In genomic region chr2:120873958-120874357, GRCh38 we compare ENCODE assay signal across 15 cellular contexts.
"Had no signal": no experiment of that assay in that cellular context is flagged by ENCODE, and none has a peak within 500 bp of the region (broad histone marks: within the 10 kb centered on the region; RNA-seq: fewer than 3 reads in every experiment).

No MANE protein-coding gene starts in this region.

- H3K36me3 Mint-ChIP-seq: natural killer cell had no signal

- H3K9me3 Mint-ChIP-seq: activated CD8-positive, alpha-beta T cell treated with anti-CD3 and anti-CD28 coated beads for 36 hours; activated naive CD4-positive, alpha-beta T cell treated with anti-CD3 and anti-CD28 coated beads for 36 hours; activated T-cell treated with anti-CD3 and anti-CD28 coated beads, Interleukin-2, amount 50 U/mL, for 24 hours; activated T-helper 2 cell treated with anti-CD3 and anti-CD28 coated beads, Interferon-gamma antibody, Interleukin-2, Interleukin-4, amounts not matched to agents 10 μg/mL and 5 μg/mL and 100 μg/mL, durations not matched to agents 14 hours and 24 hours and 36 hours; effector memory CD8-positive, alpha-beta T cell; natural killer cell had no signal

- H3K27me3 ChIP-seq: vagina had no signal

- H3K4me3 ChIP-seq: transverse colon, vagina had no signal

- H3K9me3 ChIP-seq: transverse colon, vagina had no signal

- H3K4me1 Mint-ChIP-seq: natural killer cell had no signal

- H3K4me3 Mint-ChIP-seq: activated CD8-positive, alpha-beta T cell treated with anti-CD3 and anti-CD28 coated beads for 36 hours; activated naive CD4-positive, alpha-beta T cell treated with anti-CD3 and anti-CD28 coated beads for 36 hours; activated T-cell treated with anti-CD3 and anti-CD28 coated beads, Interleukin-2, amount 50 U/mL, for 24 hours; effector memory CD8-positive, alpha-beta T cell; natural killer cell had no signal

- DNase-seq: activated CD4-positive, alpha-beta T cell treated with anti-CD3 and anti-CD28 coated beads for 48 hours; activated CD4-positive, CD25-positive, alpha-beta regulatory T cell; activated CD8-positive, alpha-beta T cell treated with anti-CD3 and anti-CD28 coated beads for 36 hours; activated naive CD4-positive, alpha-beta T cell treated with anti-CD3 and anti-CD28 coated beads for 36 hours; activated T-cell treated with anti-CD3 and anti-CD28 coated beads, Interleukin-2, amount 50 U/mL, for 24 hours; effector memory CD8-positive, alpha-beta T cell; natural killer cell; stimulated activated CD4-positive, alpha-beta T cell treated with anti-CD3 and anti-CD28 coated beads, Interleukin-2, amount 100 ng/mL, for 24 hours; stimulated activated naive CD4-positive, alpha-beta T cell treated with Interleukin-2 at 50 U/mL for 16 hours; T-helper 1 cell; T-helper 9 cell; transverse colon had no signal

- H3K36me3 ChIP-seq: transverse colon, vagina had no signal

- H3K4me1 ChIP-seq: parathyroid adenoma had no signal

- H3K27ac ChIP-seq: parathyroid adenoma, vagina had no signal

- H3K27ac Mint-ChIP-seq: activated CD8-positive, alpha-beta T cell treated with anti-CD3 and anti-CD28 coated beads for 36 hours; activated naive CD4-positive, alpha-beta T cell treated with anti-CD3 and anti-CD28 coated beads for 36 hours; activated T-cell treated with anti-CD3 and anti-CD28 coated beads, Interleukin-2, amount 50 U/mL, for 24 hours; activated T-helper 2 cell treated with anti-CD3 and anti-CD28 coated beads, Interferon-gamma antibody, Interleukin-2, Interleukin-4, amounts not matched to agents 10 μg/mL and 5 μg/mL and 100 μg/mL, durations not matched to agents 14 hours and 24 hours and 36 hours; effector memory CD8-positive, alpha-beta T cell; natural killer cell had no signal

- ATAC-seq: activated CD8-positive, alpha-beta T cell treated with anti-CD3 and anti-CD28 coated beads for 36 hours; effector memory CD8-positive, alpha-beta T cell; natural killer cell had no signal

- H3K9ac ChIP-seq: parathyroid adenoma had no signal
